ENCODE assay signal across 8 cellular contexts in the genomic region with DNA sequence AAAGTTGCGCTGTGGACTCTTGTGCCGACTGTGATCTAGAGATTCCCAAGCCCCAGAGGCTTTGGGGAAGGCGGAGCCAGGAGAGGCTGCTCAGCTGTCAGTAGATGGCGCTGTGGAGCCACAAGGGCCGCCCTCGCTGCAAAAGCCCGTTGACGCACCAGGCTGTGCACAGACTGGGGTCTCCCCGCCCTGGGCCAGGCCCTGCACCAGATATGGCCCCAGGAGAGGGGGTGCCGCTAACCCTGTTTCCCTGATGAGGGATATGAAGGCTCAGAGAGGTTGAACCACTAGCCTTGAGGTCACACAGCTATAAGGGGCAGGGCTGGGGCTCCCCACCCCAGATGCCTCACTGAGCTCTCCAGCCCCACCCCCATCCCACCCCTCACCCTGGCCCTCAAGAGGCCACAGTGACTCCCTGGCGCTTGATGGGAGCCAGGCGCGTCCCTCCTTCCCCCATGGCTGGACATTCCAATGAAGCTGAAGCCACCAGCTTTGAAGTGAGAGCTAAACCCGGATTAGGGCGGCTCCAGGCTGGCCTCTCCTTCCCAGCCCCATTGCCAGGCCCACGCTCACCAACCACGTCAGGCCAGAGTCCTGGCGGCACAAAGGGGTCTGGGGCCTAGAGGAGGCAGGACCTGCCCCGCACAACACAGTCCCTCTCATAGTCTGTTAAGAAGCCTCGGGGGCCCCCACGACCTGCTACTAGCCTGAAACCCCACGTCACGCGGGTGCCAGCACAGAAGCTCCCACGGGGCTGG. TPM values are rescaled to one million over a fixed set of nuclear protein-coding genes. Genes with fewer than 3 reads are reported as not detected.
DNase-seq lines count a peak whose midpoint lies in the region; ATAC-seq and TF ChIP-seq lines count a peak whose summit lies in the region.

No MANE protein-coding gene starts in this region.

- H3K4me3 ChIP-seq in H7 (ENCODE audit: insufficient read depth, low read depth, low read length) (no peak overlapping the region), dorsolateral prefrontal cortex (peak overlapping the region in 3 of 59 donors; percentile 4 to 18 (median 13))

- no peaks in the 10 kb centered on the region for H3K27me3 ChIP-seq in H7 (ENCODE audit: control insufficient read depth, insufficient read depth, low read length)
- H3K27me3 ChIP-seq in dorsolateral prefrontal cortex = peaks cover 0 to 4% (median 0%) of the 10 kb centered on the region in 45 donors

- ATAC-seq in GM19035 (IDR thresholded peaks at IDR 0.05; ENCODE audit: unreplicated experiment) = no peak

- DNase-seq in CD1c-positive myeloid dendritic cell (ENCODE audit: extremely low spot score) (peak; percentile 80), H7 (peak; percentile 94), NCI-H524 treated with DMSO at 0.1 percent for 48 hours (lab: John Stamatoyannopoulos, UW) (peak; percentile 0), dorsolateral prefrontal cortex (peak; percentile 58 to 84 (median 74)), lung microvascular endothelial cell (ENCODE audit: low read depth in 2 of 2) (peak; percentile 73 to 82)
- DNase-seq in activated CD4-positive, alpha-beta T cell treated with anti-CD3 and anti-CD28 coated beads, Interleukin-2, amount 50 U/mL, for 24 hours (ENCODE audit: low read depth in 1 of 2, low spot score in 1 of 2) = peak; percentile 48 to 49
- DNase-seq in stimulated activated CD8-positive, alpha-beta memory T cell treated with anti-CD3 and anti-CD28 coated beads, Interleukin-12 subunit alpha, Interleukin-12 subunit beta, amount 100 ng/mL, for 24 hours (ENCODE audit: extremely low read depth) = peak; percentile 25

- H3K27ac ChIP-seq in dorsolateral prefrontal cortex = no peak overlapping the region

- intact Hi-C loops in dorsolateral prefrontal cortex (cut with DNase I) = loop anchor here (2.0 to 10.0 kb wide), 3 partner anchors 632 to 672 kb away; no protein-coding TSS in a partner anchor

- H3K36me3 ChIP-seq in H7 (replicated peaks; ENCODE audit: control insufficient read depth, insufficient read depth, low read length) = no peaks in the 10 kb centered on the region

- TF ChIP-seq CTCF in dorsolateral prefrontal cortex (IDR thresholded peaks at IDR 0.05 in 54 of 56, conservative IDR thresholded peaks at IDR 0.05 in 2 of 56; ENCODE audit: low read depth in 1 of 56, partially characterized antibody in 56 of 56) = peak; percentile 25 to 89 (median 79)

RNA-seq across cellular contexts. Expression of a gene that starts 26.4 kb away (rescaled TPM):
- total RNA-seq in H7 (2014; rRNA removed; shearing (Covaris generic)) = not detected in 2 replicates
- total RNA-seq in dorsolateral prefrontal cortex = not detected
- not detected in 2 replicates for total RNA-seq in lung microvascular endothelial cell

Comparison
In these comparisons a context has a peak if more than half of its experiments do, and no peak if none do; other contexts are left out.
1. DNase-seq: peak in every context shown above with its lines; median percentile 94 in H7; 80 in CD1c-positive myeloid dendritic cell; 78 in lung microvascular endothelial cell; 74 in dorsolateral prefrontal cortex; 48 in activated CD4-positive, alpha-beta T cell treated with anti-CD3 and anti-CD28 coated beads, Interleukin-2, amount 50 U/mL, for 24 hours; 25 in stimulated activated CD8-positive, alpha-beta memory T cell treated with anti-CD3 and anti-CD28 coated beads, Interleukin-12 subunit alpha, Interleukin-12 subunit beta, amount 100 ng/mL, for 24 hours; 0 in NCI-H524 treated with DMSO at 0.1 percent for 48 hours.